28 cellular contexts compared by ENCODE assay signal in the genomic region with DNA sequence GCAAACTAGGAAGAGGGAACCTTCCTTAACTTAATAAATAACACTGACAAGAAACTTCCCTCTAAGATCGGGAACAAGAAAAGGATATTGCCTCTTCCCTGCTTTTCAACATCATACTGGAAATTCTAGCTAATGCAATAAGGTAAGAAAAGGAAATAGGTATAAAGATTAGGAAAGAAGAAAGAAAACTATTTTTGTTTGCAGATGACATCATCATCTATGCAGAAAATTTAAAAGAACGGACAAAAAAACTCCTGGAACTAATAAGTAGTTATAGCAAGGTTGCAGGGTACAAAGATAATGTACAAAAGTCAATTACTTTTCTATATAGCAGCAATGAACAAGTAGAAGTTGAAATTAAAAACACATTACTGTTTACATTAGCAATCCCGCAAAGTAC.
"Had no signal": no experiment of that assay in that cellular context is flagged by ENCODE, and none has a peak within 500 bp of the region (broad histone marks: within the 10 kb centered on the region; RNA-seq: fewer than 3 reads in every experiment).

No MANE protein-coding gene starts in this region.

- H3K27me3 ChIP-seq: colonic mucosa, dorsolateral prefrontal cortex, esophagus muscularis mucosa, esophagus squamous epithelium, foreskin keratinocyte, gastrocnemius medialis, gastroesophageal sphincter, heart left ventricle had no signal

- ATAC-seq: effector memory CD8-positive, alpha-beta T cell; esophagus mucosa; foreskin keratinocyte; gastrocnemius medialis; gastroesophageal sphincter; heart left ventricle; heart right ventricle had no signal

- H3K27ac ChIP-seq: colonic mucosa, coronary artery, dorsolateral prefrontal cortex, epithelial cell of prostate, esophagus muscularis mucosa, esophagus squamous epithelium, foreskin keratinocyte, gastrocnemius medialis, gastroesophageal sphincter, heart left ventricle, heart right ventricle had no signal

- H3K9me3 ChIP-seq: colonic mucosa, esophagus squamous epithelium had no signal

- H3K4me1 ChIP-seq: colonic mucosa, esophagus muscularis mucosa, foreskin keratinocyte, gastrocnemius medialis, gastroesophageal sphincter, heart left ventricle, heart right ventricle had no signal

- H3K36me3 ChIP-seq: colonic mucosa, esophagus muscularis mucosa, esophagus squamous epithelium, gastrocnemius medialis, gastroesophageal sphincter, heart left ventricle, heart right ventricle had no signal

- FAIRE-seq: colon, endometrium, endothelial cell of umbilical vein, frontal cortex had no signal

- H3K4me3 ChIP-seq: colonic mucosa, coronary artery, dorsolateral prefrontal cortex, esophagus muscularis mucosa, esophagus squamous epithelium, gastrocnemius medialis, gastroesophageal sphincter, heart left ventricle, heart right ventricle had no signal

- DNase-seq: colonic mucosa; cortex of kidney; dermis blood vessel endothelial cell; dorsolateral prefrontal cortex; effector CD4-positive, alpha-beta T cell; effector CD8-positive, alpha-beta T cell; effector memory CD4-positive, alpha-beta T cell; effector memory CD8-positive, alpha-beta T cell; endodermal cell; erythroblast; esophagus squamous epithelium; foreskin fibroblast; foreskin keratinocyte; foreskin melanocyte; gastrocnemius medialis; glutamatergic neuron; head of caudate nucleus; heart left ventricle; heart right ventricle had no signal
